ENCODE assay signal across 8 cellular contexts in genomic region chr4:75513529-75514130, GRCh38. TPM values are rescaled to one million over a fixed set of nuclear protein-coding genes. Genes with fewer than 3 reads are reported as not detected.
DNase-seq lines count a peak whose midpoint lies in the region; ATAC-seq and TF ChIP-seq lines count a peak whose summit lies in the region.

No MANE protein-coding gene starts in this region.

- H3K36me3 ChIP-seq in HEK293 (ENCODE audit: control insufficient read depth in 2 of 2, insufficient read depth in 1 of 2, low read length in 2 of 2) (peaks cover 0 to 28% of the 10 kb centered on the region in 2 experiments; a peak in 2 of 3 replicates), ascending aorta (peaks cover 11 to 14% of the 10 kb centered on the region in 2 donors), liver (ENCODE audit: control insufficient read depth in 4 of 4, insufficient read depth in 3 of 4, low read depth in 1 of 4, low read length in 3 of 4) (peaks cover 0 to 9% (median 4%) of the 10 kb centered on the region in 4 donors), tibial artery (peaks cover 9 to 14% (median 10%) of the 10 kb centered on the region in 3 donors)

- WGBS in liver: under 1% methylated on average over 12 of the region's 12 CpGs

- ATAC-seq in HG03439 (IDR thresholded peaks at IDR 0.05; ENCODE audit: unreplicated experiment): no peak

- intact Hi-C loops in ascending aorta (cut with DNase I): loop anchor here (2.0 to 10.0 kb wide), 6 partner anchors 19 to 1039 kb away; partner anchors contain the start of genes BTC, NAAA and PARM1
- intact Hi-C loops in tibial artery (cut with DNase I; ENCODE audit: low total_unique reads): loop anchor here (2.0 kb wide), 1 partner anchor 579 kb away; no protein-coding TSS in a partner anchor

- H3K4me1 ChIP-seq in HEK293 (ENCODE audit: control insufficient read depth, insufficient read depth, low read length) (no peaks in the 10 kb centered on the region), ascending aorta (peaks cover 8 to 32% of the 10 kb centered on the region in 2 donors), liver (ENCODE audit: control insufficient read depth in 4 of 4, insufficient read depth in 4 of 4, low read length in 3 of 4) (peaks cover 6 to 34% (median 17%) of the 10 kb centered on the region in 4 donors), tibial artery (peaks cover 0 to 59% (median 27%) of the 10 kb centered on the region in 4 donors)

- H3K4me3 ChIP-seq in AG04450 (ENCODE audit: low read depth, low read length) (peak overlapping the region; percentile 88), HEK293 (ENCODE audit: low read depth, low read length) (peak overlapping the region; percentile 59), ascending aorta (peak overlapping the region; percentile 85 to 90), liver (ENCODE audit: low read depth in 1 of 3, low read length in 3 of 3) (peak overlapping the region; percentile 58 to 97 (median 93)), tibial artery (peak overlapping the region; percentile 63 to 93)

- POLR2A ChIA-PET in AG04450 (lab: Yijun Ruan, JAX): no interaction called here
- POLR2A ChIA-PET in HEK293 (lab: Yijun Ruan, JAX): interaction anchor here (1.1 to 1.9 kb wide), 4 partner anchors 13 to 211 kb away, joined by 3 to 5 read pairs (median 4); partner anchors contain the start of gene USO1

- CTCF ChIA-PET in AG04450 (lab: Charles Lee) (interaction anchor here (1.0 to 1.8 kb wide), 3 partner anchors 13 to 334 kb away, joined by 3 to 6 read pairs (median 3); no protein-coding TSS in a partner anchor), HEK293 (lab: Yijun Ruan, JAX) (interaction anchor here (0.6 kb wide), 1 partner anchor 39 kb away, joined by 3 read pairs; no protein-coding TSS in a partner anchor)

- peak overlapping the region; percentile 50 to 89 for H3K9ac ChIP-seq in liver (ENCODE audit: low read depth in 1 of 2, low read length in 2 of 2)

- TF ChIP-seq CTCF in AG04450 (IDR thresholded peaks at IDR 0.05; ENCODE audit: low read depth, low read length) (no peak), HEK293 (tag by site-specific recombination; IDR thresholded peaks at IDR 0.05) (no peak), ascending aorta (IDR thresholded peaks at IDR 0.05) (no peak), liver (IDR thresholded peaks at IDR 0.05; ENCODE audit: low read depth, low read length, missing input control) (no peak), tibial artery (IDR thresholded peaks at IDR 0.05) (no peak)

- H3K27me3 ChIP-seq in AG04450 (ENCODE audit: control insufficient read depth, insufficient read depth, low read length) (no peaks in the 10 kb centered on the region), ascending aorta (no peaks in the 10 kb centered on the region), liver (ENCODE audit: control insufficient read depth in 4 of 4, insufficient read depth in 4 of 4, low read length in 3 of 4) (no peaks in the 10 kb centered on the region), tibial artery (no peaks in the 10 kb centered on the region)

- H3K27ac ChIP-seq in AG04450 (ENCODE audit: low read depth, low read length) (peak overlapping the region; percentile 90), HEK293 (ENCODE audit: extremely low read depth, low read depth, low read length) (peak overlapping the region; percentile 75), ascending aorta (peak overlapping the region; percentile 92 to 95), liver (ENCODE audit: low read depth in 1 of 2, low read length in 2 of 2) (peak overlapping the region; percentile 97), tibial artery (peak overlapping the region; percentile 91 to 98)

- H3K9me3 ChIP-seq in AG04450 (ENCODE audit: control insufficient read depth, insufficient read depth, low read length) (no peaks in the 10 kb centered on the region), HEK293 (ENCODE audit: control insufficient read depth, insufficient read depth, low read depth, low read length) (no peaks in the 10 kb centered on the region), ascending aorta (no peaks in the 10 kb centered on the region), liver (ENCODE audit: control insufficient read depth in 4 of 4, low read length in 3 of 4) (no peaks in the 10 kb centered on the region), tibial artery (no peaks in the 10 kb centered on the region)

- DNase-seq in AG04450 (ENCODE audit: low read depth, low spot score) (no peak), ascending aorta (ENCODE audit: low spot score in 2 of 2) (no peak), tibial artery (no peak), NCI-H510A (lab: John Stamatoyannopoulos, UW) (no peak), NCI-H187 (lab: John Stamatoyannopoulos, UW) (no peak)

- TF ChIP-seq RAD21 in liver (IDR thresholded peaks at IDR 0.05): no peak

TF ChIP-seq in HEK293, 187 proteins besides CTCF, POLR2A, EP300 and RAD21 (continues in another document):
- no peak for TF ChIP-seq ZNF148 (tag by site-specific recombination; IDR thresholded peaks at IDR 0.05; ENCODE audit: borderline replicate concordance)
- no peak for TF ChIP-seq ZNF239 (tag by site-specific recombination; IDR thresholded peaks at IDR 0.05)
- no peak for TF ChIP-seq ZNF549 (tag by site-specific recombination; IDR thresholded peaks at IDR 0.05)
- TF ChIP-seq ZNF555 (tag by site-specific recombination; conservative IDR thresholded peaks at IDR 0.05): no peak
- no peak for TF ChIP-seq ZNF211 (tag by site-specific recombination; IDR thresholded peaks at IDR 0.05; ENCODE audit: low read depth)
- no peak for TF ChIP-seq ZFP69B (tag by site-specific recombination; IDR thresholded peaks at IDR 0.05)

TF ChIP-seq in liver, 16 proteins besides CTCF, POLR2A, EP300 and RAD21:
- TF ChIP-seq JUND (IDR thresholded peaks at IDR 0.05) (peak in 1 of 2 donors; percentile 1), SP1 (IDR thresholded peaks at IDR 0.05) (no peak), TAF1 (conservative IDR thresholded peaks at IDR 0.05) (no peak)

RNA-seq across cellular contexts. Expression of gene RCHY1, which starts 0.6 kb away (rescaled TPM):
- 29.2 and 34.0 TPM in 2 replicates for polyA plus RNA-seq in AG04450 (2011; rRNA removed)
- 10.9 and 22.8 TPM in 2 replicates for polyA minus RNA-seq in AG04450 (2011; rRNA and poly(A)+ RNA removed)
- 16.2 TPM for total RNA-seq in ascending aorta
- 10 to 100 TPM; 14.7 to 24.8 TPM for total RNA-seq in liver
- polyA plus RNA-seq in liver: 10 to 100 TPM; 16.7 to 19.2 TPM

RNA-seq across cellular contexts. Expression of gene THAP6, which starts 0.6 kb away (rescaled TPM):
- polyA plus RNA-seq in AG04450 (2011; rRNA removed) (10.9 and 15.1 TPM in 2 replicates), liver (1 to 10 TPM; 4.2 to 6.4 TPM)
- polyA minus RNA-seq in AG04450 (2011; rRNA and poly(A)+ RNA removed): 11.7 and 14.9 TPM in 2 replicates
- total RNA-seq in ascending aorta (2.4 TPM), liver (10 to 100 TPM in 1 of 2 donors, 1 to 10 TPM in 1; 8.7 to 11.5 TPM)

RNA-seq across cellular contexts. Expression of gene ODAPH, which starts 42.2 kb away (rescaled TPM):
- polyA plus RNA-seq in AG04450 (2011; rRNA removed) (not detected in 2 replicates), liver (not detected)
- polyA minus RNA-seq in AG04450 (2011; rRNA and poly(A)+ RNA removed): not detected in 2 replicates
- total RNA-seq in ascending aorta (not detected), liver (not detected)
